ENCODE assay signal across 9 cellular contexts in the genomic region with DNA sequence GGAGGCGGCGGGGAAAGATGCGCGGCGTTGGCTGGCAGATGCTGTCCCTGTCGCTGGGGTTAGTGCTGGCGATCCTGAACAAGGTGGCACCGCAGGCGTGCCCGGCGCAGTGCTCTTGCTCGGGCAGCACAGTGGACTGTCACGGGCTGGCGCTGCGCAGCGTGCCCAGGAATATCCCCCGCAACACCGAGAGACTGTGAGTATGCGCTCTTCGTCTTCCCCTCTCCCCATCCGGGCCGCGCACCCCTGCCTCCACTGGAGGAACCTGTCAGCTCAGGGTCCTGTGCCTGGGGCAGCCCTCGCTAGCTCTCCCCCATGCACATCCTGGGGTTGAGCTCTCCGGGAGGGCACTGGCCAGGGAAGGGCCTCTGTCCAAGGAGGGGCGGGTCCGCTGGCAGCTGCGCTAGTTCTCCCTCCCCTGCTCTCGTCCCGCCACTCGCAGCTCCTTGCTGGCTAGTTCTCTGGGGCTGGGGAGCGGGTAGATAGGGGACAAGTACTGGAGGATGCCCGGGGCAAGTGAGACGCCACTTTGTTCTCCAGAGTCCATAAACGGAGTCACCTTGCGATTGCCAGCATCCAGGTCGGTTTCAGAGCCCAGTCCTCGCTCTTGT. TPM values are rescaled to one million over a fixed set of nuclear protein-coding genes. Genes with fewer than 3 reads are reported as not detected.
A peak's percentile ranks its signal among the peaks of the same experiment; 100 is the strongest.
DNase-seq lines count a peak whose midpoint lies in the region; ATAC-seq and TF ChIP-seq lines count a peak whose summit lies in the region.
"Had no signal": no experiment of that assay in that cellular context is flagged by ENCODE, and none has a peak within 500 bp of the region (broad histone marks: within the 10 kb centered on the region; RNA-seq: fewer than 3 reads in every experiment).

No MANE protein-coding gene starts in this region.

- CTCF ChIA-PET in WTC11 (lab: Charles Lee), result interaction anchor here (1.0 kb wide), 1 partner anchor 168 kb away, joined by 4 read pairs; no protein-coding TSS in a partner anchor

- H3K4me2 ChIP-seq in smooth muscle cell, result peak overlapping the region; percentile 96

- in situ Hi-C loops in GM13977 (cut with MboI; ENCODE audit: low pct_unique_long_range_greater_than_20kb, low sequenced_read_pairs, unreplicated experiment), result no loop called here

- H3K27me3 ChIP-seq in smooth muscle cell (ENCODE audit: low read depth), result peaks cover 23% of the 10 kb centered on the region

- peak; percentile 2 for ATAC-seq in WTC11

- no peaks in the 10 kb centered on the region for H3K36me3 ChIP-seq in smooth muscle cell (ENCODE audit: low read depth)

- H3K4me3 Mint-ChIP-seq in WTC11, result peak overlapping the region; percentile 84

- peaks cover 76% of the 10 kb centered on the region for H3K27me3 Mint-ChIP-seq in WTC11 (ENCODE audit: low read depth)

- H2AFZ ChIP-seq in smooth muscle cell (ENCODE audit: low read depth), result peak overlapping the region; percentile 79

- H3K4me1 Mint-ChIP-seq in WTC11, result peaks cover 46% of the 10 kb centered on the region

- peak overlapping the region; percentile 43 for H3K9ac ChIP-seq in smooth muscle cell (ENCODE audit: low read depth)

- no peak for TF ChIP-seq CTCF in GM13977 (IDR thresholded peaks at IDR 0.05; ENCODE audit: extremely low read depth, insufficient read depth, missing control alignments)
- TF ChIP-seq CTCF in WTC11 (IDR thresholded peaks at IDR 0.05), result no peak
- no peak for TF ChIP-seq CTCF in smooth muscle cell (IDR thresholded peaks at IDR 0.05; ENCODE audit: borderline replicate concordance, insufficient read depth, poor library complexity, severe bottlenecking)

- peak; percentile 31 for DNase-seq in GM13977 (ENCODE audit: low spot score)
- peak; percentile 24 for DNase-seq in WTC11 (ENCODE audit: low spot score)
- DNase-seq in smooth muscle cell (lab: John Stamatoyannopoulos, UW; ENCODE audit: unreplicated experiment), result peak; percentile 20
- DNase-seq in SKM-1 treated with dmso at 0.1 percent for 144 hours (lab: John Stamatoyannopoulos, UW; ENCODE audit: unreplicated experiment), result no peak
- DNase-seq in NCI-H510A treated with DMSO at 0.1 percent for 48 hours (lab: John Stamatoyannopoulos, UW), result no peak
- no peak for DNase-seq in SIG-M5 (lab: John Stamatoyannopoulos, UW)
- no peak for DNase-seq in central memory CD4-positive, alpha-beta T cell

- H3K27ac ChIP-seq in smooth muscle cell (ENCODE audit: low read depth), result no peak overlapping the region
- H3K27ac ChIP-seq: HL-60 had no signal

- no peaks in the 10 kb centered on the region for H3K9me3 Mint-ChIP-seq in WTC11

- no peak overlapping the region for H3K27ac Mint-ChIP-seq in WTC11

- no peaks in the 10 kb centered on the region for H3K36me3 Mint-ChIP-seq in WTC11

- WGBS in smooth muscle cell (ENCODE audit: low lambda C conversion rate), result 1% methylated on average over 36 of the region's 38 CpGs

- H3K4me1 ChIP-seq in smooth muscle cell (ENCODE audit: low read depth), result peaks cover 13% of the 10 kb centered on the region

- H3F3A ChIP-seq in smooth muscle cell (ENCODE audit: low read depth), result no peaks in the 10 kb centered on the region

- H4K20me1 ChIP-seq in smooth muscle cell (ENCODE audit: low read depth), result peaks cover 55% of the 10 kb centered on the region

- POLR2A ChIA-PET in WTC11 (lab: Charles Lee), result interaction anchor here (0.6 kb wide), 1 partner anchor 97 kb away, joined by 3 read pairs; no protein-coding TSS in a partner anchor

- peaks cover 26% of the 10 kb centered on the region for H3K79me2 ChIP-seq in smooth muscle cell (ENCODE audit: low read depth)

- H3K9me3 ChIP-seq in smooth muscle cell (replicated peaks; ENCODE audit: low read depth), result no peaks in the 10 kb centered on the region

- H3K4me3 ChIP-seq in iPS-11a (ENCODE audit: low read depth, low read length), result peak overlapping the region; percentile 35
- H3K4me3 ChIP-seq in smooth muscle cell, result peak overlapping the region; percentile 73

TF ChIP-seq in WTC11, 78 proteins besides CTCF, POLR2A, EP300 and RAD21:
- TF ChIP-seq, protein P1, sequence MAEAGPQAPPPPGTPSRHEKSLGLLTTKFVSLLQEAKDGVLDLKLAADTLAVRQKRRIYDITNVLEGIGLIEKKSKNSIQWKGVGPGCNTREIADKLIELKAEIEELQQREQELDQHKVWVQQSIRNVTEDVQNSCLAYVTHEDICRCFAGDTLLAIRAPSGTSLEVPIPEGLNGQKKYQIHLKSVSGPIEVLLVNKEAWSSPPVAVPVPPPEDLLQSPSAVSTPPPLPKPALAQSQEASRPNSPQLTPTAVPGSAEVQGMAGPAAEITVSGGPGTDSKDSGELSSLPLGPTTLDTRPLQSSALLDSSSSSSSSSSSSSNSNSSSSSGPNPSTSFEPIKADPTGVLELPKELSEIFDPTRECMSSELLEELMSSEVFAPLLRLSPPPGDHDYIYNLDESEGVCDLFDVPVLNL (CRISPR knock-in tag; IDR thresholded peaks at IDR 0.05; ENCODE audit: borderline replicate concordance, low read depth), result 0 out of 2 replicates have a peak, but pooled peaks have one; percentile 58
- TF ChIP-seq ZNF396 (CRISPR knock-in tag; IDR thresholded peaks at IDR 0.05; ENCODE audit: borderline replicate concordance), result no peak
- TF ChIP-seq, protein P2, sequence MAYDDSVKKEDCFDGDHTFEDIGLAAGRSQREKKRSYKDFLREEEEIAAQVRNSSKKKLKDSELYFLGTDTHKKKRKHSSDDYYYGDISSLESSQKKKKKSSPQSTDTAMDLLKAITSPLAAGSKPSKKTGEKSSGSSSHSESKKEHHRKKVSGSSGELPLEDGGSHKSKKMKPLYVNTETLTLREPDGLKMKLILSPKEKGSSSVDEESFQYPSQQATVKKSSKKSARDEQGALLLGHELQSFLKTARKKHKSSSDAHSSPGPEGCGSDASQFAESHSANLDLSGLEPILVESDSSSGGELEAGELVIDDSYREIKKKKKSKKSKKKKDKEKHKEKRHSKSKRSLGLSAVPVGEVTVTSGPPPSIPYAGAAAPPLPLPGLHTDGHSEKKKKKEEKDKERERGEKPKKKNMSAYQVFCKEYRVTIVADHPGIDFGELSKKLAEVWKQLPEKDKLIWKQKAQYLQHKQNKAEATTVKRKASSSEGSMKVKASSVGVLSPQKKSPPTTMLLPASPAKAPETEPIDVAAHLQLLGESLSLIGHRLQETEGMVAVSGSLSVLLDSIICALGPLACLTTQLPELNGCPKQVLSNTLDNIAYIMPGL (CRISPR knock-in tag; IDR thresholded peaks at IDR 0.05), result 0 out of 2 replicates have a peak, but pooled peaks have one; percentile 48

RNA-seq across cellular contexts. Expression of a gene that starts 2.2 kb away (rescaled TPM):
- total RNA-seq in WTC11 (2021) (6.8 to 15.3 TPM (median 13.5 TPM) in 3 replicates), smooth muscle cell (37.1 and 37.2 TPM in 2 replicates)
- 22.6 and 29.4 TPM in 2 replicates for polyA plus RNA-seq in smooth muscle cell

Comparison
In these comparisons a context has a peak if more than half of its experiments do, and no peak if none do; other contexts are left out.
1. DNase-seq: peak in GM13977 (single experiment), WTC11 (single experiment) and smooth muscle cell (single experiment); none in SKM-1 treated with dmso at 0.1 percent for 144 hours (single experiment), NCI-H510A treated with DMSO at 0.1 percent for 48 hours (single experiment), SIG-M5 (single experiment) and central memory CD4-positive, alpha-beta T cell (single experiment).